ENCODE assay signal across 12 cellular contexts in the genomic region with DNA sequence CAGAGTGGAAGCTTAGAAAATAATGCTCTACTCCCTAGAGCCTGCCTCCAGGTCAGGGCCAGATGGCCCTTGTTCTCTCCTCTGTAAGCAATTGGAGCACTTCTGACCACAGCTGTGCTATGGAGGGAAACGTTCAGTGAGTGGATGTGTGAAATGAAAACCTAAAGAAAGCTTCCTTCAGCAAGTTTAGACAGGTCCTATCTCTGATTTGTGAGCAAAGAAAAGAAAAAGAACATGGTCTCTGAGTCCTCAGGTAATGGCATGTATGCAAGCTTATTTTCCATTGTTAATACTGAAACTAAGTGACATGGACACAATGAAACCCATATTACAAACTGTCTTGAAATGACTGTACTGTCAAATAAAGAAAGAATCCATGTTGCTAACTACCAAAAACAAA.
DNase-seq lines count a peak whose midpoint lies in the region; ATAC-seq and TF ChIP-seq lines count a peak whose summit lies in the region.
"Had no signal": no experiment of that assay in that cellular context is flagged by ENCODE, and none has a peak within 500 bp of the region (broad histone marks: within the 10 kb centered on the region; RNA-seq: fewer than 3 reads in every experiment).

No MANE protein-coding gene starts in this region.

- no peaks in the 10 kb centered on the region for H3K36me3 ChIP-seq in GM06990 (ENCODE audit: control insufficient read depth, insufficient read depth, low read length)
- H3K36me3 ChIP-seq: tibial nerve had no signal

- no peak overlapping the region for H3K27ac Mint-ChIP-seq in activated CD4-positive, alpha-beta T cell treated with anti-CD3 and anti-CD28 coated beads, Interleukin-2, amount 10 ng/mL, durations not matched to agents 24 days and 14 days
- H3K27ac Mint-ChIP-seq: endodermal cell had no signal

- H3K9me3 Mint-ChIP-seq in activated CD4-positive, alpha-beta T cell treated with anti-CD3 and anti-CD28 coated beads, Interleukin-2, amount 10 ng/mL, durations not matched to agents 24 days and 14 days = peaks cover 2% of the 10 kb centered on the region
- H3K9me3 Mint-ChIP-seq: endodermal cell had no signal

- DNase-seq in GM06990 (ENCODE audit: extremely low read depth, insufficient read length) (peak; percentile 50), T1000 (lab: John Stamatoyannopoulos, UW) (no peak), NCI-H748 treated with DMSO at 0.1 percent for 48 hours (lab: John Stamatoyannopoulos, UW) (no peak)
- no peak for DNase-seq in activated CD4-positive, alpha-beta T cell treated with anti-CD3 and anti-CD28 coated beads, Interleukin-2, amount 10 ng/mL, durations not matched to agents 24 days and 14 days
- DNase-seq: endodermal cell, hippocampal formation, SW 1271 had no signal

- no peaks in the 10 kb centered on the region for H3K27me3 Mint-ChIP-seq in activated CD4-positive, alpha-beta T cell treated with anti-CD3 and anti-CD28 coated beads, Interleukin-2, amount 10 ng/mL, durations not matched to agents 24 days and 14 days

- H3K4me3 Mint-ChIP-seq in activated CD4-positive, alpha-beta T cell treated with anti-CD3 and anti-CD28 coated beads, Interleukin-2, amount 10 ng/mL, durations not matched to agents 24 days and 14 days = no peak overlapping the region
- H3K4me3 Mint-ChIP-seq: endodermal cell had no signal

- H3K36me3 Mint-ChIP-seq in activated CD4-positive, alpha-beta T cell treated with anti-CD3 and anti-CD28 coated beads, Interleukin-2, amount 10 ng/mL, durations not matched to agents 24 days and 14 days (ENCODE audit: low read depth) = no peaks in the 10 kb centered on the region

- H3K4me3 ChIP-seq in GM06990 (replicated peaks; ENCODE audit: low read depth, low read length) = no peak overlapping the region
- H3K4me3 ChIP-seq: tibial nerve had no signal

- H3K27me3 ChIP-seq in GM06990 (replicated peaks; ENCODE audit: control insufficient read depth, insufficient read depth, low read length) = no peaks in the 10 kb centered on the region
- H3K27me3 ChIP-seq: tibial nerve had no signal

- intact Hi-C loops in activated CD4-positive, alpha-beta T cell treated with anti-CD3 and anti-CD28 coated beads, Interleukin-2, amount 10 ng/mL, durations not matched to agents 24 days and 14 days (cut with micrococcal nuclease) = no loop called here

- H3K4me1 Mint-ChIP-seq in activated CD4-positive, alpha-beta T cell treated with anti-CD3 and anti-CD28 coated beads, Interleukin-2, amount 10 ng/mL, durations not matched to agents 24 days and 14 days = no peaks in the 10 kb centered on the region

- no peak for TF ChIP-seq CTCF in GM06990 (IDR thresholded peaks at IDR 0.05; ENCODE audit: insufficient read depth, low read length, poor library complexity, severe bottlenecking)

- peak; percentile 96 for ATAC-seq in GM19351 (IDR thresholded peaks at IDR 0.05; ENCODE audit: unreplicated experiment)
- peak; percentile 78 for ATAC-seq in HG02763 (IDR thresholded peaks at IDR 0.05; ENCODE audit: unreplicated experiment)
- ATAC-seq in HG03521 (IDR thresholded peaks at IDR 0.05; ENCODE audit: unreplicated experiment) = peak; percentile 57
- no peak for ATAC-seq in GM18873 (IDR thresholded peaks at IDR 0.05; ENCODE audit: low FRiP score, unreplicated experiment)
